ENCODE assay signal across 4 cellular contexts in the genomic region with DNA sequence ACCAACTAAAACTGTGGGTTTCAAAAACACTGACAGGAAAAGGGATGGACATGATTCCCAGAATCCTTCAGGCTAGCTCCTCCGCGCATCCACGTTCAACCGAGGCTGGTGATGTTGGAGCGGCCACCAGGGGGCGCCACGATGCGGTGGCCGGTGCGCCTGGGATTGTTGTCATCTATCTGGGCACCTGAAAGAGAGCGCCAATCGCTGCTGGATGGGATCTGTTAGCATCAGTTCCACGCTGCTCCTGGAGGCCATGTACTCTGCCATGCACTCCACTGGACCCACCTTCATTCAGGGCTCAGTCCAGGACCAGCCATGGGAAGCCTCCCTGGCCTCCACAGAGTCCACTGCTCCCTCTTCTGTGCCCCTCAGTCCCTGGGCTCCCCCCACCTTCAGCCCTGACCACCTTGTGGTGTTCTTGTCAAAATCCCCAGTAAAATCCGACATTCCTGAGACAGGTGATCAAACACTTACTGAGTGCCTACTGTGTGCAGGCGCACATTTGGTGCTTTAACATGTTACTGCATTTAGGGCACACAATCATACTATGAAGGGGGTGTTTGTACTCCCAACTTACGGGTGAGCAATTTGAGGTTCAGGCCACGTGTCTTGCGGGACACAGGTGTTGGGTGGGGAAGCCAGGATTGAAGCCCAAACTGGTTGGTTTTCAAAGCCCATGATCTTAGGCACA.
TF ChIP-seq lines count a peak whose summit lies in the region.

No MANE protein-coding gene starts in this region.

TF ChIP-seq in SK-N-SH, 30 proteins besides CTCF, POLR2A, EP300 and RAD21 (continued from another document):
- TF ChIP-seq RXRA (IDR thresholded peaks at IDR 0.05; ENCODE audit: borderline replicate concordance, low read depth), result no peak
- TF ChIP-seq REST (IDR thresholded peaks at IDR 0.05; ENCODE audit: low read depth, low read length), result no peak
- no peak for TF ChIP-seq TEAD4 (IDR thresholded peaks at IDR 0.05; ENCODE audit: borderline replicate concordance, insufficient read depth)

TF ChIP-seq in SK-N-SH treated with all-trans-retinoic acid at 6 μM for 48 hours, 23 proteins besides CTCF, POLR2A, EP300 and RAD21 (continued from another document):
- TF ChIP-seq RARB (CRISPR knock-in tag; IDR thresholded peaks at IDR 0.05) (no peak), ESRRG (CRISPR knock-in tag; IDR thresholded peaks at IDR 0.05) (no peak), CSRNP3 (CRISPR knock-in tag; IDR thresholded peaks at IDR 0.05) (no peak), ZFP3 (CRISPR knock-in tag; IDR thresholded peaks at IDR 0.05) (no peak), GLIS3 (CRISPR knock-in tag; IDR thresholded peaks at IDR 0.05) (no peak), SNAI2 (CRISPR knock-in tag; IDR thresholded peaks at IDR 0.05) (no peak), POU6F1 (CRISPR knock-in tag; IDR thresholded peaks at IDR 0.05; ENCODE audit: borderline replicate concordance, low read depth) (no peak), ISL1 (CRISPR knock-in tag; IDR thresholded peaks at IDR 0.05) (no peak), ZNF8 (CRISPR knock-in tag; IDR thresholded peaks at IDR 0.05) (no peak)

TF ChIP-seq in HEK293T, 16 proteins besides CTCF, POLR2A, EP300 and RAD21 (continued from another document):
- no peak for TF ChIP-seq CTBP1 (IDR thresholded peaks at IDR 0.05; ENCODE audit: borderline replicate concordance)
- no peak for TF ChIP-seq BHLHE40 (IDR thresholded peaks at IDR 0.05; ENCODE audit: borderline replicate concordance)
- TF ChIP-seq ZNF384 (IDR thresholded peaks at IDR 0.05), result no peak
- no peak for TF ChIP-seq FOXK2 (IDR thresholded peaks at IDR 0.05)

TF ChIP-seq in H1, 55 proteins besides CTCF, POLR2A, EP300 and RAD21 (continued from another document):
- TF ChIP-seq ASH2L (IDR thresholded peaks at IDR 0.05; ENCODE audit: low read length), result peak; percentile 21
- peak; percentile 62; the same call in 1 of the 2 replicates for TF ChIP-seq KDM1A (IDR thresholded peaks at IDR 0.05; ENCODE audit: borderline replicate concordance, low read length)
- TF ChIP-seq FOSL1 (IDR thresholded peaks at IDR 0.05; ENCODE audit: insufficient read depth, low read depth, low read length), result no peak
- TF ChIP-seq YY1 (IDR thresholded peaks at IDR 0.05; ENCODE audit: low read depth, low read length), result 0 out of 2 replicates have a peak, but pooled peaks have one; percentile 15
- TF ChIP-seq CREB1 (IDR thresholded peaks at IDR 0.05), result peak; percentile 73
- TF ChIP-seq KDM5A (IDR thresholded peaks at IDR 0.05; ENCODE audit: low read length), result no peak
- peak; percentile 46; the same call in 1 of the 2 replicates for TF ChIP-seq MAX (IDR thresholded peaks at IDR 0.05)
- no peak for TF ChIP-seq EZH2 (IDR thresholded peaks at IDR 0.05; ENCODE audit: low read depth, low read length, severe bottlenecking)
- no peak for TF ChIP-seq CBX8 (IDR thresholded peaks at IDR 0.05; ENCODE audit: borderline replicate concordance, low read depth, low read length)
- no peak for TF ChIP-seq GABPA (IDR thresholded peaks at IDR 0.05; ENCODE audit: borderline replicate concordance, insufficient read depth, low read length)
- no peak for TF ChIP-seq SP1 (IDR thresholded peaks at IDR 0.05; ENCODE audit: low read depth, low read length)
- TF ChIP-seq RBBP5 (IDR thresholded peaks at IDR 0.05; ENCODE audit: borderline replicate concordance, low read depth, low read length), result no peak
- peak; percentile 75 for TF ChIP-seq POLR2AphosphoS5 (IDR thresholded peaks at IDR 0.05; ENCODE audit: low read depth, low read length)
- TF ChIP-seq SUZ12 (IDR thresholded peaks at IDR 0.05; ENCODE audit: low read length), result no peak
- no peak for TF ChIP-seq CTBP2 (IDR thresholded peaks at IDR 0.05; ENCODE audit: borderline replicate concordance, insufficient read depth, insufficient read length, low read length)
- TF ChIP-seq SIRT6 (IDR thresholded peaks at IDR 0.05; ENCODE audit: low read length), result no peak
- no peak for TF ChIP-seq SP4 (IDR thresholded peaks at IDR 0.05; ENCODE audit: low read length)
